14 cellular contexts compared by ENCODE assay signal in genomic region chr17:79019260-79019630, GRCh38. TPM values are rescaled to one million over a fixed set of nuclear protein-coding genes. Genes with fewer than 3 reads are reported as not detected.
"Had no signal": no experiment of that assay in that cellular context is flagged by ENCODE, and none has a peak within 500 bp of the region (broad histone marks: within the 10 kb centered on the region; RNA-seq: fewer than 3 reads in every experiment).

No MANE protein-coding gene starts in this region.

- H3K27ac Mint-ChIP-seq: activated CD4-positive, alpha-beta memory T cell treated with anti-CD3 and anti-CD28 coated beads for 36 hours; activated CD4-positive, alpha-beta T cell treated with anti-CD3 and anti-CD28 coated beads, Interleukin-2, amount 10 ng/mL, durations not matched to agents 7 days and 5 days; activated naive CD4-positive, alpha-beta T cell treated with anti-CD3 and anti-CD28 coated beads for 36 hours; activated naive CD8-positive, alpha-beta T cell; activated T-helper 17 cell treated with anti-CD3 and anti-CD28 coated beads, Interleukin-2, amount 50 U/mL, for 72 hours; T-cell had no signal

- H3K4me1 Mint-ChIP-seq: activated T-helper 17 cell treated with anti-CD3 and anti-CD28 coated beads, Interleukin-2, amount 50 U/mL, for 72 hours had no signal

- H3K4me3 Mint-ChIP-seq: activated CD4-positive, alpha-beta memory T cell treated with anti-CD3 and anti-CD28 coated beads for 36 hours; activated CD4-positive, alpha-beta T cell treated with anti-CD3 and anti-CD28 coated beads, Interleukin-2, amount 10 ng/mL, durations not matched to agents 7 days and 5 days; activated naive CD4-positive, alpha-beta T cell treated with anti-CD3 and anti-CD28 coated beads for 36 hours; activated naive CD8-positive, alpha-beta T cell; activated T-cell treated with anti-CD3 and anti-CD28 coated beads, Interleukin-2, amount 50 U/mL, for 4 hours; activated T-helper 17 cell treated with anti-CD3 and anti-CD28 coated beads, Interleukin-2, amount 50 U/mL, for 72 hours; T-cell had no signal

- H3K36me3 Mint-ChIP-seq: activated CD4-positive, alpha-beta memory T cell treated with anti-CD3 and anti-CD28 coated beads for 36 hours; activated naive CD8-positive, alpha-beta T cell; T-cell had no signal

- H3K27ac ChIP-seq: SK-N-MC had no signal

- H3K9me3 Mint-ChIP-seq: activated CD4-positive, alpha-beta T cell treated with anti-CD3 and anti-CD28 coated beads, Interleukin-2, amount 10 ng/mL, durations not matched to agents 7 days and 5 days; activated T-cell treated with anti-CD3 and anti-CD28 coated beads, Interleukin-2, amount 50 U/mL, for 4 hours; activated T-helper 17 cell treated with anti-CD3 and anti-CD28 coated beads, Interleukin-2, amount 50 U/mL, for 72 hours had no signal

- H3K4me3 ChIP-seq: SK-N-MC had no signal

- DNase-seq: activated CD4-positive, CD25-positive, alpha-beta regulatory T cell; activated CD8-positive, alpha-beta memory T cell treated with anti-CD3 and anti-CD28 coated beads for 24 hours; activated gamma-delta T cell; NCI-H187 treated with DMSO at 0.1 percent for 48 hours; NCI-H2171 had no signal

RNA-seq across cellular contexts. Expression of gene C1QTNF1, which starts 4.7 kb away (rescaled TPM):
- total RNA-seq: activated CD4-positive, alpha-beta T cell treated with anti-CD3 and anti-CD28 coated beads, Interleukin-2, amount 10 ng/mL, durations not matched to agents 7 days and 5 days; activated T-helper 17 cell treated with anti-CD3 and anti-CD28 coated beads, Interleukin-2, amount 50 U/mL, for 72 hours; OCI-LY7 had no signal
